Comparison of ENCODE assay signal across 1 cellular context in genomic region chr2:60539177-60539576, GRCh38.
TF ChIP-seq lines count a peak whose summit lies in the region.

No MANE protein-coding gene starts in this region.

TF ChIP-seq in WTC11, 78 proteins besides CTCF, POLR2A, EP300 and RAD21:
- TF ChIP-seq ZNF423 (CRISPR knock-in tag; IDR thresholded peaks at IDR 0.05) (peak; percentile 56), TEAD1 (CRISPR knock-in tag; IDR thresholded peaks at IDR 0.05) (no peak)
